ENCODE assay signal across 8 cellular contexts in genomic region chr17:73595068-73595865, GRCh38. TPM values are rescaled to one million over a fixed set of nuclear protein-coding genes. Genes with fewer than 3 reads are reported as not detected.
A peak's percentile ranks its signal among the peaks of the same experiment; 100 is the strongest.
DNase-seq lines count a peak whose midpoint lies in the region; ATAC-seq, FAIRE-seq and TF ChIP-seq lines count a peak whose summit lies in the region.

No MANE protein-coding gene starts in this region.

- H3K4me1 Mint-ChIP-seq in activated CD8-positive, alpha-beta T cell treated with anti-CD3 and anti-CD28 coated beads, Interleukin-2, amount 10 ng/mL, durations not matched to agents 7 days and 5 days (ENCODE audit: low read depth) = peaks cover 59% of the 10 kb centered on the region

- TF ChIP-seq EP300 in tibial nerve (IDR thresholded peaks at IDR 0.05) = no peak

- no peaks in the 10 kb centered on the region for H3K27me3 Mint-ChIP-seq in activated CD8-positive, alpha-beta T cell treated with anti-CD3 and anti-CD28 coated beads, Interleukin-2, amount 10 ng/mL, durations not matched to agents 7 days and 5 days (ENCODE audit: low read depth)

- H3K4me3 ChIP-seq in BLaER1 (no peak overlapping the region; the same call in 1 of the 2 replicates), tibial nerve (no peak overlapping the region)

- WGBS in tibial nerve, 2 donors = 59 to 70% methylated on average over 9 to 10 of the region's 12 CpGs

- H3K9me3 ChIP-seq in BLaER1 (no peaks in the 10 kb centered on the region), tibial nerve (no peaks in the 10 kb centered on the region)

- no peak for FAIRE-seq in H54 (lab: Jason Lieb, UNC)

- H4K20me1 ChIP-seq in BLaER1 = no peaks in the 10 kb centered on the region

- H3K4me1 ChIP-seq in BLaER1 (peaks cover 99% of the 10 kb centered on the region), tibial nerve (peaks cover 0 to 25% (median 10%) of the 10 kb centered on the region in 4 donors)

- no peak overlapping the region for H3K4me3 Mint-ChIP-seq in activated CD8-positive, alpha-beta T cell treated with anti-CD3 and anti-CD28 coated beads, Interleukin-2, amount 10 ng/mL, durations not matched to agents 7 days and 5 days

- peak; percentile 26 for DNase-seq in H54 (ENCODE audit: insufficient read length, low spot score)
- peak; percentile 58 for DNase-seq in activated CD8-positive, alpha-beta T cell treated with anti-CD3 and anti-CD28 coated beads, Interleukin-2, amount 10 ng/mL, durations not matched to agents 7 days and 5 days
- DNase-seq in iPS-NIHi11 (ENCODE audit: low spot score) = peak; percentile 94
- DNase-seq in tibial nerve (ENCODE audit: low spot score in 2 of 2) = no peak
- DNase-seq in dermis blood vessel endothelial cell = no peak
- no peak for DNase-seq in NCI-H2196 treated with DMSO at 0.1 percent for 48 hours (lab: John Stamatoyannopoulos, UW; ENCODE audit: unreplicated experiment)
- DNase-seq in omental fat pad (ENCODE audit: low spot score) = no peak

- no peak for TF ChIP-seq POLR2A in H54 (IDR thresholded peaks at IDR 0.05; ENCODE audit: low read depth, low read length)
- no peak for TF ChIP-seq POLR2A in tibial nerve (IDR thresholded peaks at IDR 0.05)

- H3K36me3 Mint-ChIP-seq in activated CD8-positive, alpha-beta T cell treated with anti-CD3 and anti-CD28 coated beads, Interleukin-2, amount 10 ng/mL, durations not matched to agents 7 days and 5 days (ENCODE audit: low read depth) = peaks cover 3% of the 10 kb centered on the region

- peak overlapping the region; percentile 70 for H3K9ac ChIP-seq in BLaER1

- ATAC-seq in activated CD8-positive, alpha-beta T cell treated with anti-CD3 and anti-CD28 coated beads, Interleukin-2, amount 10 ng/mL, durations not matched to agents 7 days and 5 days = no peak
- ATAC-seq in omental fat pad (ENCODE audit: low FRiP score) = no peak

- H3K27me3 ChIP-seq in BLaER1 (no peaks in the 10 kb centered on the region), tibial nerve (no peaks in the 10 kb centered on the region)

- H3K9me3 Mint-ChIP-seq in activated CD8-positive, alpha-beta T cell treated with anti-CD3 and anti-CD28 coated beads, Interleukin-2, amount 10 ng/mL, durations not matched to agents 7 days and 5 days (ENCODE audit: insufficient read depth) = no peaks in the 10 kb centered on the region

- H3K27ac Mint-ChIP-seq in activated CD8-positive, alpha-beta T cell treated with anti-CD3 and anti-CD28 coated beads, Interleukin-2, amount 10 ng/mL, durations not matched to agents 7 days and 5 days = peak overlapping the region; percentile 89

- H3K36me3 ChIP-seq in BLaER1 (no peaks in the 10 kb centered on the region), tibial nerve (no peaks in the 10 kb centered on the region)

- POLR2A ChIA-PET in activated CD8-positive, alpha-beta T cell treated with anti-CD3 and anti-CD28 coated beads, Interleukin-2, amount 10 ng/mL, durations not matched to agents 7 days and 5 days (lab: Charles Lee) = no interaction called here

- TF ChIP-seq CTCF in tibial nerve (IDR thresholded peaks at IDR 0.05) (peak; percentile 43 to 67 (median 49)), omental fat pad (IDR thresholded peaks at IDR 0.05) (no peak)

- H3K4me2 ChIP-seq in BLaER1 = peak overlapping the region; percentile 87

- CTCF ChIA-PET in activated CD8-positive, alpha-beta T cell treated with anti-CD3 and anti-CD28 coated beads, Interleukin-2, amount 10 ng/mL, durations not matched to agents 7 days and 5 days (lab: Charles Lee) = interaction anchor here (1.2 to 1.3 kb wide), 2 partner anchors 31 to 114 kb away, joined by 3 read pairs; no protein-coding TSS in a partner anchor

- H3K27ac ChIP-seq in BLaER1 (peak overlapping the region; percentile 90), tibial nerve (no peak overlapping the region)

RNA-seq across cellular contexts. Expression of gene SDK2, which starts 49.0 kb away (rescaled TPM):
- total RNA-seq in activated CD8-positive, alpha-beta T cell treated with anti-CD3 and anti-CD28 coated beads, Interleukin-2, amount 10 ng/mL, durations not matched to agents 7 days and 5 days = 10 to 100 TPM; 18.4 to 20.0 TPM
- total RNA-seq in tibial nerve = 1 to 10 TPM; 3.1 to 6.3 (median 4.6) TPM
- total RNA-seq in dermis blood vessel endothelial cell = not detected in 2 replicates
- total RNA-seq in omental fat pad = 1 to 10 TPM in 1 of 4 donors, under 1 TPM in 3; 0.46 to 1.4 (median 0.64) TPM

Comparison
In these comparisons a context has a peak if more than half of its experiments do, and no peak if none do; other contexts are left out.
1. DNase-seq: peak in H54 (single experiment), activated CD8-positive, alpha-beta T cell treated with anti-CD3 and anti-CD28 coated beads, Interleukin-2, amount 10 ng/mL, durations not matched to agents 7 days and 5 days (single experiment) and iPS-NIHi11 (single experiment); none in tibial nerve (0 of 2), dermis blood vessel endothelial cell (single experiment), NCI-H2196 treated with DMSO at 0.1 percent for 48 hours (single experiment) and omental fat pad (single experiment).
2. CTCF ChIP-seq: peak in tibial nerve (5 of 5); none in omental fat pad (0 of 3).